In genomic region chr17:40561294-40561870, GRCh38 we compare ENCODE assay signal across 8 cellular contexts. TPM values are rescaled to one million over a fixed set of nuclear protein-coding genes. Genes with fewer than 3 reads are reported as not detected.
DNase-seq lines count a peak whose midpoint lies in the region; ATAC-seq and TF ChIP-seq lines count a peak whose summit lies in the region.
"Had no signal": no experiment of that assay in that cellular context is flagged by ENCODE, and none has a peak within 500 bp of the region (broad histone marks: within the 10 kb centered on the region; RNA-seq: fewer than 3 reads in every experiment).

No MANE protein-coding gene starts in this region.

- no peaks in the 10 kb centered on the region for H3K9me3 ChIP-seq in GM23248 (ENCODE audit: low read depth)
- H3K9me3 ChIP-seq: thoracic aorta had no signal

- H3K27me3 ChIP-seq in GM23248 (replicated peaks; ENCODE audit: insufficient read depth) = no peaks in the 10 kb centered on the region
- H3K27me3 ChIP-seq in H7 (ENCODE audit: control insufficient read depth, insufficient read depth, low read length) = peaks cover 2% of the 10 kb centered on the region; the same call in 1 of the 2 replicates

- no peak overlapping the region for H3K4me2 ChIP-seq in GM23248 (ENCODE audit: unreplicated experiment)

- ATAC-seq in GM18520 (IDR thresholded peaks at IDR 0.05; ENCODE audit: unreplicated experiment) (peak; percentile 21), HG02571 (IDR thresholded peaks at IDR 0.05; ENCODE audit: unreplicated experiment) (peak; percentile 26)

- in situ Hi-C loops in GM23248 (cut with MboI) = no loop called here

- H3K4me1 ChIP-seq in GM23248 (ENCODE audit: insufficient read depth) = peaks cover 20% of the 10 kb centered on the region

- no peaks in the 10 kb centered on the region for H4K20me1 ChIP-seq in GM23248 (ENCODE audit: insufficient read depth)

- no peak overlapping the region for H2AFZ ChIP-seq in GM23248

- TF ChIP-seq CTCF in NB4 (IDR thresholded peaks at IDR 0.05; ENCODE audit: low read depth, low read length) (no peak), neural crest cell (conservative IDR thresholded peaks at IDR 0.05) (no peak)

- no peak overlapping the region for H3K4me3 Mint-ChIP-seq in neural crest cell

- H3K36me3 Mint-ChIP-seq in neural crest cell (ENCODE audit: low read depth) = no peaks in the 10 kb centered on the region

- H3K9me2 ChIP-seq in GM23248 (ENCODE audit: insufficient read depth) = no peaks in the 10 kb centered on the region

- no peaks in the 10 kb centered on the region for H3K79me2 ChIP-seq in GM23248 (ENCODE audit: insufficient read depth)

- H3K27me3 Mint-ChIP-seq in neural crest cell (ENCODE audit: low read depth) = peaks cover 29% of the 10 kb centered on the region

- H3K4me3 ChIP-seq in NB4 (ENCODE audit: low read depth, low read length) (peak overlapping the region; percentile 63), GM23248 (no peak overlapping the region), H7 (ENCODE audit: insufficient read depth, low read depth, low read length) (no peak overlapping the region)

- 0 out of 2 replicates have a peak, but pooled peaks cover 4% of the 10 kb centered on the region for H3F3A ChIP-seq in GM23248 (ENCODE audit: insufficient read depth)

- no peak for TF ChIP-seq POLR2A in NB4 (IDR thresholded peaks at IDR 0.05; ENCODE audit: extremely low read depth, insufficient read length)

- H3K36me3 ChIP-seq in GM23248 (ENCODE audit: low read depth) = no peaks in the 10 kb centered on the region
- no peaks in the 10 kb centered on the region for H3K36me3 ChIP-seq in H7 (replicated peaks; ENCODE audit: control insufficient read depth, insufficient read depth, low read length)
- H3K36me3 ChIP-seq: thoracic aorta had no signal

- no peak overlapping the region for H3K9ac ChIP-seq in GM23248

- H3K27ac ChIP-seq in GM23248 = no peak overlapping the region
- H3K27ac ChIP-seq: thoracic aorta had no signal

- peaks cover 42% of the 10 kb centered on the region for H3K4me1 Mint-ChIP-seq in neural crest cell

- peak overlapping the region; percentile 63 for H3K27ac Mint-ChIP-seq in neural crest cell (ENCODE audit: unreplicated experiment)

- DNase-seq in NB4 (ENCODE audit: low read depth) (no peak), neural crest cell (ENCODE audit: low read depth, low spot score) (no peak), globus pallidus (ENCODE audit: low spot score) (no peak), GM23248 (no peak), H7 (no peak)

- WGBS in GM23248 (ENCODE audit: low coverage in 1 of 2, low lambda C conversion rate in 2 of 2, missing lambda C conversion rate in 2 of 2), 2 experiments = 90 to 96% methylated on average over 3 of the region's 3 CpGs

- no peaks in the 10 kb centered on the region for H3K9me3 Mint-ChIP-seq in neural crest cell

RNA-seq across cellular contexts. Expression of gene CCR7, which starts 3.9 kb away (rescaled TPM):
- 0.32 and 0.33 TPM in 2 replicates for total RNA-seq in neural crest cell
- not detected in 2 replicates for total RNA-seq in GM23248 (2014; rRNA removed; shearing (Covaris generic))
- polyA plus RNA-seq in GM23248 (2016; fragmentation: Nextera tagmentation; extraction: Ambion mirVana) = 0.68 and 1.2 TPM in 2 replicates
- 1.1 TPM in 1 of 2 replicates, not detected in the other for total RNA-seq in H7 (2014; rRNA removed; shearing (Covaris generic))
- total RNA-seq: thoracic aorta had no signal

RNA-seq across cellular contexts. Expression of gene TNS4, which starts 60.0 kb away (rescaled TPM):
- total RNA-seq in neural crest cell = not detected in 2 replicates
- total RNA-seq in GM23248 (2014; rRNA removed; shearing (Covaris generic)) = not detected in 2 replicates
- polyA plus RNA-seq in GM23248 (2016; fragmentation: Nextera tagmentation; extraction: Ambion mirVana) = 0.20 and 0.44 TPM in 2 replicates
- 0.14 and 0.18 TPM in 2 replicates for total RNA-seq in H7 (2014; rRNA removed; shearing (Covaris generic))
